29 cellular contexts compared by ENCODE assay signal in genomic region chr21:26655466-26655865, GRCh38.
"Had no signal": no experiment of that assay in that cellular context is flagged by ENCODE, and none has a peak within 500 bp of the region (broad histone marks: within the 10 kb centered on the region; RNA-seq: fewer than 3 reads in every experiment).

No MANE protein-coding gene starts in this region.

- H3K4me1 ChIP-seq: adrenal gland, body of pancreas, breast epithelium had no signal

- H3K9me3 ChIP-seq: adrenal gland, body of pancreas had no signal

- H3K4me3 ChIP-seq: adrenal gland, body of pancreas, breast epithelium had no signal

- H3K27ac ChIP-seq: adrenal gland, body of pancreas, brain microvascular endothelial cell, breast epithelium, VCaP had no signal

- H3K36me3 ChIP-seq: adrenal gland, brain microvascular endothelial cell, breast epithelium had no signal

- H3K27me3 ChIP-seq: adrenal gland, body of pancreas, brain microvascular endothelial cell, breast epithelium had no signal

- DNase-seq: activated B cell treated with CpG ODN at 0.5 μM for 24 hours; activated CD4-positive, alpha-beta memory T cell treated with anti-CD3 and anti-CD28 coated beads for 36 hours; activated CD4-positive, alpha-beta T cell treated with anti-CD3 and anti-CD28 coated beads for 4 hours; activated CD4-positive, alpha-beta T cell treated with anti-CD3 and anti-CD28 coated beads, Interleukin-2, amount 10 ng/mL, durations not matched to agents 24 days and 14 days; activated CD4-positive, alpha-beta T cell treated with anti-CD3 and anti-CD28 coated beads, Interleukin-2, amount 50 U/mL, for 1 hour; activated CD4-positive, alpha-beta T cell treated with anti-CD3 and anti-CD28 coated beads, Interleukin-2, amount 50 U/mL, for 4 hours; activated CD4-positive, CD25-positive, alpha-beta regulatory T cell treated with anti-CD3 and anti-CD28 coated beads, Interleukin-2, amount 50 U/mL, for 72 hours; activated CD8-positive, alpha-beta memory T cell treated with anti-CD3 and anti-CD28 coated beads, Interleukin-2, amount 50 U/mL, for 4 hours; activated CD8-positive, alpha-beta T cell treated with anti-CD3 and anti-CD28 coated beads for 36 hours; activated effector memory CD4-positive, alpha-beta T cell treated with anti-CD3 and anti-CD28 coated beads, Interleukin-2, amount 50 U/mL, for 16 hours; activated gamma-delta T cell treated with Interleukin-2 at 50 U/mL for 16 hours; activated naive CD4-positive, alpha-beta T cell; activated naive CD4-positive, alpha-beta T cell treated with anti-CD3 and anti-CD28 coated beads for 36 hours; activated naive CD4-positive, alpha-beta T cell treated with anti-CD3 and anti-CD28 coated beads, Interleukin-2, amount 50 U/mL, for 16 hours; activated naive CD8-positive, alpha-beta T cell treated with anti-CD3 and anti-CD28 coated beads for 36 hours; activated T-cell treated with anti-CD3 and anti-CD28 coated beads for 4 hours; activated T-cell treated with anti-CD3 and anti-CD28 coated beads, Interleukin-2, amount 50 U/mL, for 1 hour; activated T-cell treated with anti-CD3 and anti-CD28 coated beads, Interleukin-2, amount 50 U/mL, for 4 hours; activated T-cell treated with anti-CD3 and anti-CD28 coated beads, Interleukin-2, amount 50 U/mL, for 72 hours; adrenal gland; amniotic stem cell; aorta; body of pancreas; brain microvascular endothelial cell; central memory CD4-positive, alpha-beta T cell; T-helper 2 cell; T-helper 9 cell had no signal
